Comparison of ENCODE assay signal across 8 cellular contexts in genomic region chr10:6202684-6203330, GRCh38. TPM values are rescaled to one million over a fixed set of nuclear protein-coding genes. Genes with fewer than 3 reads are reported as not detected.
DNase-seq lines count a peak whose midpoint lies in the region; ATAC-seq and TF ChIP-seq lines count a peak whose summit lies in the region.

Gene PFKFB3 (plus strand): TSS chr10:6202932. CDS start chr10:6203261, 329 bp downstream.

- peak within 1 kb of the TSS; percentile 99 for H2AK5ac ChIP-seq in IMR-90 (ENCODE audit: low read depth, low read length)

- H3K9me3 Mint-ChIP-seq in activated naive CD4-positive, alpha-beta T cell treated with anti-CD3 and anti-CD28 coated beads for 36 hours: no peaks in the 10 kb centered on the region

- peak within 1 kb of the TSS; percentile 83 for H3K27ac Mint-ChIP-seq in activated naive CD4-positive, alpha-beta T cell treated with anti-CD3 and anti-CD28 coated beads for 36 hours

- H2BK15ac ChIP-seq in IMR-90 (ENCODE audit: low read depth, low read length): peak within 1 kb of the TSS; percentile 69; the same call in 2 of the 3 replicates

- H4K91ac ChIP-seq in IMR-90 (ENCODE audit: insufficient read depth, low read depth, low read length): peak within 1 kb of the TSS; percentile 85

- H2AK9ac ChIP-seq in IMR-90 (replicated peaks; ENCODE audit: low read depth, low read length, poor library complexity): peak within 1 kb of the TSS; percentile 99

- peak within 1 kb of the TSS; percentile 99 for H3K4me3 Mint-ChIP-seq in activated naive CD4-positive, alpha-beta T cell treated with anti-CD3 and anti-CD28 coated beads for 36 hours

- H2BK120ac ChIP-seq in IMR-90 (ENCODE audit: low read depth, low read length): peak within 1 kb of the TSS; percentile 96

- peaks cover 6 to 66% of the 10 kb centered on the region in 2 experiments; a peak in 3 of 4 replicates for H3K79me1 ChIP-seq in IMR-90 (ENCODE audit: low read depth in 1 of 2, low read length in 2 of 2)

- TF ChIP-seq CTCF in IMR-90 (conservative IDR thresholded peaks at IDR 0.05; ENCODE audit: low read depth, low read length): peak; percentile 97

- H3K14ac ChIP-seq in IMR-90 (replicated peaks; ENCODE audit: low read depth, low read length): peak within 1 kb of the TSS; percentile 96

- ATAC-seq in GM21526 (IDR thresholded peaks at IDR 0.05; ENCODE audit: low FRiP score, unreplicated experiment) (peak; percentile 65), IMR-90 (ENCODE audit: low read depth) (peak; percentile 80)

- no TSS peak for BruUV-seq in IMR-90 (replicated peaks; lab: Mats Ljungman, UMichigan)

- H3K27ac ChIP-seq in IMR-90 (ENCODE audit: insufficient read depth, low read length): peak within 1 kb of the TSS; percentile 91

- peak within 1 kb of the TSS; percentile 73 for H3K56ac ChIP-seq in IMR-90 (ENCODE audit: extremely low read depth, insufficient read depth, low read length)

- peaks cover 10% of the 10 kb centered on the region for H3K36me3 Mint-ChIP-seq in activated naive CD4-positive, alpha-beta T cell treated with anti-CD3 and anti-CD28 coated beads for 36 hours (ENCODE audit: low read depth)

- H4K5ac ChIP-seq in IMR-90 (ENCODE audit: low read depth, low read length): peak within 1 kb of the TSS; percentile 91

- H3K27me3 ChIP-seq in IMR-90 (ENCODE audit: control insufficient read depth, insufficient read depth, low read length): no peaks in the 10 kb centered on the region

- H3K36me3 ChIP-seq in IMR-90 (ENCODE audit: control insufficient read depth, insufficient read depth, low read length): peaks cover 3% of the 10 kb centered on the region; the same call in 1 of the 2 replicates

- H3K4ac ChIP-seq in IMR-90 (ENCODE audit: low read depth, low read length): peak within 1 kb of the TSS; percentile 97

- H3K4me3 ChIP-seq in IMR-90 (ENCODE audit: insufficient read depth, low read depth, low read length): peak within 1 kb of the TSS; percentile 83

- intact Hi-C loops in IMR-90 (cut with micrococcal nuclease): loop anchor here (1.0 to 5.0 kb wide), 3 partner anchors 41 to 198 kb away; no protein-coding TSS in a partner anchor
- intact Hi-C loops in activated naive CD4-positive, alpha-beta T cell treated with anti-CD3 and anti-CD28 coated beads for 36 hours (cut with micrococcal nuclease): loop anchor here (1.0 to 10.0 kb wide), 9 partner anchors 40 to 464 kb away; no protein-coding TSS in a partner anchor

- no peaks in the 10 kb centered on the region for H3K27me3 Mint-ChIP-seq in activated naive CD4-positive, alpha-beta T cell treated with anti-CD3 and anti-CD28 coated beads for 36 hours (ENCODE audit: low read depth)

- WGBS in IMR-90 (ENCODE audit: extremely low coverage in 2 of 2, insufficient read length in 1 of 2), 2 experiments: 0% methylated on average over 38 of the region's 75 CpGs; no CpG with 5 or more reads in 1 of the 2 experiments

- peaks cover 15% of the 10 kb centered on the region; the same call in 1 of the 2 replicates for H3K9me1 ChIP-seq in IMR-90 (ENCODE audit: insufficient read depth, low read length)

- peak within 1 kb of the TSS; percentile 75; the same call in 1 of the 2 replicates for H2BK20ac ChIP-seq in IMR-90 (ENCODE audit: low read depth, low read length)

- H3K23ac ChIP-seq in IMR-90 (ENCODE audit: low read depth, low read length): peak within 1 kb of the TSS; percentile 84

- peaks cover 17% of the 10 kb centered on the region for H3K4me1 ChIP-seq in IMR-90 (ENCODE audit: control insufficient read depth, insufficient read depth, low read length)

- H3K4me2 ChIP-seq in IMR-90 (ENCODE audit: low read depth, low read length): peak within 1 kb of the TSS; percentile 91

- no peaks in the 10 kb centered on the region for H3K9me3 ChIP-seq in IMR-90 (ENCODE audit: control insufficient read depth, insufficient read depth, low read length)

- peak within 1 kb of the TSS; percentile 83 for H2BK5ac ChIP-seq in IMR-90 (ENCODE audit: low read depth, low read length, poor library complexity, severe bottlenecking)

- POLR2A ChIA-PET in IMR-90 (lab: Charles Lee; ENCODE audit: unreplicated experiment): interaction anchor here (0.6 to 2.0 kb wide), 5 partner anchors 73 to 203 kb away, joined by 3 to 19 read pairs (median 6); no protein-coding TSS in a partner anchor

- H3K9ac ChIP-seq in IMR-90 (ENCODE audit: low read depth, low read length): peak within 1 kb of the TSS; percentile 93

- dilution Hi-C loops in IMR-90 (cut with HindIII; ENCODE audit: low sequenced_read_pairs, unreplicated experiment): no loop called here

- CTCF ChIA-PET in IMR-90 (lab: Yijun Ruan, JAX): interaction anchor here (0.6 to 3.0 kb wide), 13 partner anchors 8 to 272 kb away, joined by 3 to 42 read pairs (median 4); no protein-coding TSS in a partner anchor
- CTCF ChIA-PET in activated naive CD4-positive, alpha-beta T cell treated with anti-CD3 and anti-CD28 coated beads for 36 hours (lab: Charles Lee): interaction anchor here (0.5 to 2.6 kb wide), 34 partner anchors 10 to 271 kb away, joined by 3 to 66 read pairs (median 4); no protein-coding TSS in a partner anchor

- H2AFZ ChIP-seq in IMR-90 (replicated peaks; ENCODE audit: low read length, poor library complexity): peak within 1 kb of the TSS; percentile 95

- H4K8ac ChIP-seq in IMR-90 (ENCODE audit: low read depth in 2 of 2, low read length in 2 of 2): peak within 1 kb of the TSS; percentile 88 to 89

- DNase-seq in EH (ENCODE audit: low read depth) (peak; percentile 94), IMR-90 (peak; percentile 92), SK-MEL-5 (ENCODE audit: low read depth, low spot score) (peak; percentile 89), germinal center (ENCODE audit: low spot score) (peak; percentile 94), nucleus accumbens (lab: John Stamatoyannopoulos, UW) (peak; percentile 69 to 98 (median 92)), superior temporal gyrus (ENCODE audit: extremely low spot score) (peak; percentile 97)
- DNase-seq in activated naive CD4-positive, alpha-beta T cell treated with anti-CD3 and anti-CD28 coated beads for 36 hours: peak; percentile 94

- peak; percentile 100 for TF ChIP-seq POLR2A in IMR-90 (IDR thresholded peaks at IDR 0.05; ENCODE audit: low read depth, low read length)

- peak; percentile 75 for TF ChIP-seq RAD21 in IMR-90 (IDR thresholded peaks at IDR 0.05; ENCODE audit: low read length)

- peaks cover 36% of the 10 kb centered on the region for H3K4me1 Mint-ChIP-seq in activated naive CD4-positive, alpha-beta T cell treated with anti-CD3 and anti-CD28 coated beads for 36 hours (ENCODE audit: low read depth)

- peaks cover 66% of the 10 kb centered on the region for H4K20me1 ChIP-seq in IMR-90 (ENCODE audit: insufficient read depth, low read length)

- in situ Hi-C loops in IMR-90 (cut with MboI; ENCODE audit: low sequenced_read_pairs): no loop called here
- in situ Hi-C loops in SK-MEL-5 (cut with HindIII; ENCODE audit: low pct_unique_long_range_greater_than_20kb, low sequenced_read_pairs): no loop called here

- H3K18ac ChIP-seq in IMR-90 (ENCODE audit: low read depth, low read length): peak within 1 kb of the TSS; percentile 80

TF ChIP-seq in IMR-90, 13 proteins besides CTCF, POLR2A, EP300 and RAD21:
- peak; percentile 54 for TF ChIP-seq BHLHE40 (IDR thresholded peaks at IDR 0.05; ENCODE audit: low read depth, low read length)
- TF ChIP-seq USF2 (IDR thresholded peaks at IDR 0.05; ENCODE audit: low read depth, low read length): peak; percentile 61
- peak; percentile 93 for TF ChIP-seq MXI1 (IDR thresholded peaks at IDR 0.05; ENCODE audit: borderline replicate concordance, low read depth, low read length)
- TF ChIP-seq CHD1 (IDR thresholded peaks at IDR 0.05; ENCODE audit: low read depth, low read length): peak; percentile 92; the same call in 1 of the 2 replicates
- peak; percentile 96 for TF ChIP-seq MAZ (IDR thresholded peaks at IDR 0.05; ENCODE audit: borderline replicate concordance, low read depth, low read length)
- no peak for TF ChIP-seq CEBPB (IDR thresholded peaks at IDR 0.05; ENCODE audit: low read depth, low read length)
- peak; percentile 76 for TF ChIP-seq SMC3 (IDR thresholded peaks at IDR 0.05; ENCODE audit: low read depth, low read length)
- TF ChIP-seq NFE2L2 (IDR thresholded peaks at IDR 0.05; ENCODE audit: low read depth, low read length): peak; percentile 48; the same call in 1 of the 2 replicates
- TF ChIP-seq MAFK (IDR thresholded peaks at IDR 0.05; ENCODE audit: low read depth, low read length): no peak
- TF ChIP-seq, protein P1, sequence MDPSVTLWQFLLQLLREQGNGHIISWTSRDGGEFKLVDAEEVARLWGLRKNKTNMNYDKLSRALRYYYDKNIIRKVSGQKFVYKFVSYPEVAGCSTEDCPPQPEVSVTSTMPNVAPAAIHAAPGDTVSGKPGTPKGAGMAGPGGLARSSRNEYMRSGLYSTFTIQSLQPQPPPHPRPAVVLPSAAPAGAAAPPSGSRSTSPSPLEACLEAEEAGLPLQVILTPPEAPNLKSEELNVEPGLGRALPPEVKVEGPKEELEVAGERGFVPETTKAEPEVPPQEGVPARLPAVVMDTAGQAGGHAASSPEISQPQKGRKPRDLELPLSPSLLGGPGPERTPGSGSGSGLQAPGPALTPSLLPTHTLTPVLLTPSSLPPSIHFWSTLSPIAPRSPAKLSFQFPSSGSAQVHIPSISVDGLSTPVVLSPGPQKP (IDR thresholded peaks at IDR 0.05; ENCODE audit: borderline replicate concordance, low read depth, low read length): no peak
- TF ChIP-seq RCOR1 (IDR thresholded peaks at IDR 0.05; ENCODE audit: insufficient replicate concordance, low read length): peak; percentile 72
- TF ChIP-seq FOS (IDR thresholded peaks at IDR 0.05; ENCODE audit: low read depth, low read length): 0 out of 2 replicates have a peak, but pooled peaks have one; percentile 31
- TF ChIP-seq RFX5 (IDR thresholded peaks at IDR 0.05; ENCODE audit: low read depth, low read length): no peak
TF ChIP-seq in IMR-90: peak in this region for 9.

RNA-seq across cellular contexts. Expression of gene PFKFB3, which starts in this region (rescaled TPM):
- 26.9 and 34.1 TPM in 2 replicates for total RNA-seq in IMR-90 (2012; rRNA removed)
- 45.5 and 51.3 TPM in 2 replicates for polyA plus RNA-seq in IMR-90 (2012; rRNA removed)
- polyA plus RNA-seq in IMR-90 (2012; cell fraction: cytosol; rRNA removed): 35.6 and 39.8 TPM in 2 replicates
- polyA plus RNA-seq in IMR-90 (2012; cell fraction: nucleus; rRNA removed; ENCODE audit: low replicate concordance): 86.2 and 130 TPM in 2 replicates
- total RNA-seq in SK-MEL-5 (2014; rRNA removed; shearing (Covaris generic)): 17.9 and 22.8 TPM in 2 replicates
- polyA plus RNA-seq in SK-MEL-5 (2015; cell fraction: cytosol; rRNA removed): 43.7 and 315 TPM in 2 replicates
- 48.8 and 50.4 TPM in 2 replicates for polyA plus RNA-seq in SK-MEL-5 (2015; cell fraction: nucleus; rRNA removed)
- total RNA-seq in activated naive CD4-positive, alpha-beta T cell treated with anti-CD3 and anti-CD28 coated beads for 36 hours: 10 to 100 TPM; 87.7 to 88.5 TPM

Comparison
In these comparisons a context has a peak if more than half of its experiments do, and no peak if none do; other contexts are left out.
1. Peak in every context shown above with its lines: DNase-seq, ATAC-seq, H3K4me3 ChIP-seq and H3K27ac ChIP-seq.